28 cellular contexts compared by ENCODE assay signal in genomic region chr6:69693749-69694148, GRCh38.
A peak's percentile ranks its signal among the peaks of the same experiment; 100 is the strongest.
DNase-seq lines count a peak whose midpoint lies in the region; ATAC-seq, FAIRE-seq and TF ChIP-seq lines count a peak whose summit lies in the region.
"Had no signal": no experiment of that assay in that cellular context is flagged by ENCODE, and none has a peak within 500 bp of the region (broad histone marks: within the 10 kb centered on the region; RNA-seq: fewer than 3 reads in every experiment).

No MANE protein-coding gene starts in this region.

- H3K9me2 ChIP-seq in GM23248 (ENCODE audit: insufficient read depth) = no peaks in the 10 kb centered on the region; the same call in 1 of the 2 replicates

- H3F3A ChIP-seq in GM23248 (ENCODE audit: insufficient read depth) = peaks cover 7% of the 10 kb centered on the region; the same call in 1 of the 2 replicates

- H3K27ac ChIP-seq in GM23248 (no peak overlapping the region), HepG2 (ENCODE audit: extremely low read length, insufficient read depth, low read length) (no peak overlapping the region)
- H3K27ac ChIP-seq: coronary artery, lower lobe of right lung, upper lobe of right lung had no signal

- intact Hi-C loops in HepG2 (cut with micrococcal nuclease; ENCODE audit: unreplicated experiment) = no loop called here

- H3K9ac ChIP-seq in GM23248 (no peak overlapping the region), HepG2 (ENCODE audit: insufficient read depth, low read depth, low read length) (no peak overlapping the region)

- H3K27me3 ChIP-seq in GM23248 (replicated peaks; ENCODE audit: insufficient read depth) (no peaks in the 10 kb centered on the region), HepG2 (ENCODE audit: control insufficient read depth in 1 of 2, insufficient read depth in 2 of 2, low read length in 2 of 2) (no peaks in the 10 kb centered on the region)
- H3K27me3 ChIP-seq: upper lobe of right lung had no signal

- DNase-seq in GM23248 (peak; percentile 46), choroid plexus epithelial cell (ENCODE audit: low read depth) (peak; percentile 47), frontal cortex (ENCODE audit: low spot score in 2 of 2) (no peak), stromal cell of bone marrow (ENCODE audit: low read depth) (peak; percentile 13), HepG2 (ENCODE audit: low spot score) (no peak)
- DNase-seq in stimulated activated naive CD8-positive, alpha-beta T cell treated with anti-CD3 and anti-CD28 coated beads, Interleukin-15, Interleukin-2, amounts not matched to agents 100 U/mL and 50 U/mL, for 24 hours = no peak
- DNase-seq: activated CD4-positive, alpha-beta T cell treated with anti-CD3 and anti-CD28 coated beads, Interleukin-2, amount 10 ng/mL, durations not matched to agents 7 days and 5 days; activated naive CD4-positive, alpha-beta T cell treated with anti-CD3 and anti-CD28 coated beads for 36 hours; amygdala; CD4-positive, CD25-positive, alpha-beta regulatory T cell; effector memory CD8-positive, alpha-beta T cell; glutamatergic neuron; lower lobe of right lung; mucosa of descending colon; NCI-H1105 treated with DMSO at 0.1 percent for 48 hours; NCI-H2029; NCI-H526 treated with DMSO at 0.1 percent for 48 hours; retina; SHP77; stimulated activated CD4-positive, alpha-beta T cell treated with anti-CD3 and anti-CD28 coated beads, Interleukin-4, amount 100 ng/mL, for 1 hour; SW 1271; T1000; upper lobe of right lung had no signal

- TF ChIP-seq CTCF in choroid plexus epithelial cell (conservative IDR thresholded peaks at IDR 0.05; ENCODE audit: low read depth, low read length) (no peak), HepG2 (CRISPR knock-in tag; IDR thresholded peaks at IDR 0.05) (no peak)

- H3K4me3 ChIP-seq in GM23248 (no peak overlapping the region), choroid plexus epithelial cell (ENCODE audit: low read depth, low read length) (no peak overlapping the region), HepG2 (replicated peaks in 1 of 3; ENCODE audit: insufficient read depth in 1 of 3, low read depth in 2 of 3, low read length in 3 of 3) (no peak overlapping the region)
- H3K4me3 ChIP-seq: coronary artery, GM23338, lower lobe of right lung, mucosa of descending colon, upper lobe of right lung had no signal

- in situ Hi-C loops in GM23248 (cut with MboI) = no loop called here
- in situ Hi-C loops in HepG2 (cut with HindIII; ENCODE audit: extremely low pct_ligation_motif_present, low pct_unique_long_range_greater_than_20kb) = no loop called here

- no peak for TF ChIP-seq POLR2A in HepG2 (IDR thresholded peaks at IDR 0.05; ENCODE audit: insufficient read depth in 1 of 2, low read depth in 2 of 2, low read length in 2 of 2)

- no peaks in the 10 kb centered on the region for H3K9me3 ChIP-seq in GM23248 (ENCODE audit: low read depth)
- no peaks in the 10 kb centered on the region for H3K9me3 ChIP-seq in HepG2 (ENCODE audit: low read length)
- H3K9me3 ChIP-seq: lower lobe of right lung, mucosa of descending colon, upper lobe of right lung had no signal

- BruUV-seq in HepG2 (replicated peaks; lab: Mats Ljungman, UMichigan) = no TSS peak

- POLR2A ChIA-PET in HepG2 (lab: Yijun Ruan, JAX) = no interaction called here

- peak; percentile 77 for FAIRE-seq in frontal cortex (lab: Jason Lieb, UNC)
- FAIRE-seq in HepG2 (lab: Jason Lieb, UNC) = no peak

- no peaks in the 10 kb centered on the region for H3K79me2 ChIP-seq in GM23248 (ENCODE audit: insufficient read depth)
- H3K79me2 ChIP-seq in HepG2 (ENCODE audit: insufficient read depth, low read length) = no peaks in the 10 kb centered on the region

- H3K4me2 ChIP-seq in GM23248 (ENCODE audit: unreplicated experiment) (no peak overlapping the region), HepG2 (ENCODE audit: low read depth, low read length) (no peak overlapping the region)
- H3K4me2 ChIP-seq: GM23338 had no signal

- TF ChIP-seq RAD21 in HepG2 (CRISPR knock-in tag; IDR thresholded peaks at IDR 0.05) = no peak

- peaks cover 16% of the 10 kb centered on the region for H3K4me1 ChIP-seq in GM23248 (ENCODE audit: insufficient read depth)
- H3K4me1 ChIP-seq in HepG2 (ENCODE audit: insufficient read depth, low read length) = peaks cover 5% of the 10 kb centered on the region
- H3K4me1 ChIP-seq: lower lobe of right lung, upper lobe of right lung had no signal

- CTCF ChIA-PET in HepG2 (lab: Yijun Ruan, JAX; ENCODE audit: low intra/inter-chr PET ratio, low total read pairs) = no interaction called here

- H2AFZ ChIP-seq in GM23248 (no peak overlapping the region), HepG2 (ENCODE audit: low read length) (no peak overlapping the region)
- H2AFZ ChIP-seq: GM23338 had no signal

- no peak for TF ChIP-seq EP300 in HepG2 (IDR thresholded peaks at IDR 0.05; ENCODE audit: low read depth in 2 of 2, low read length in 2 of 2)
- no peak for TF ChIP-seq EP300 in HepG2 (CRISPR knock-in tag; IDR thresholded peaks at IDR 0.05; ENCODE audit: borderline replicate concordance)

- H3K36me3 ChIP-seq in GM23248 (ENCODE audit: low read depth) (0 out of 2 replicates have a peak, but pooled peaks cover 2% of the 10 kb centered on the region), HepG2 (replicated peaks in 1 of 2; ENCODE audit: control insufficient read depth in 1 of 2, insufficient read depth in 2 of 2, low read length in 2 of 2) (no peaks in the 10 kb centered on the region)

- H4K20me1 ChIP-seq in GM23248 (ENCODE audit: insufficient read depth) = no peaks in the 10 kb centered on the region
- H4K20me1 ChIP-seq in HepG2 (ENCODE audit: insufficient read depth, low read length) = no peaks in the 10 kb centered on the region

- no peak for ATAC-seq in stimulated activated naive CD8-positive, alpha-beta T cell treated with anti-CD3 and anti-CD28 coated beads, Interleukin-15, Interleukin-2, amounts not matched to agents 100 U/mL and 50 U/mL, for 24 hours
- ATAC-seq in GM18870 (IDR thresholded peaks at IDR 0.05; ENCODE audit: unreplicated experiment) (no peak), HepG2 (no peak)
- ATAC-seq: effector memory CD8-positive, alpha-beta T cell; GM23338; lower lobe of right lung; mucosa of descending colon; natural killer cell treated with Interleukin-12 subunit alpha and Interleukin-12 subunit beta and Interleukin-15 and Interleukin-18, amount 100 ng/mL, for 72 hours; upper lobe of right lung; WTC11 had no signal

TF ChIP-seq in HepG2, 621 proteins besides CTCF, POLR2A, EP300 and RAD21 (continues in another document):
- TF ChIP-seq ZNF652 (CRISPR knock-in tag; IDR thresholded peaks at IDR 0.05; ENCODE audit: borderline replicate concordance, low read depth) (no peak), ZBTB39 (CRISPR knock-in tag; IDR thresholded peaks at IDR 0.05) (no peak), NFE2L2 (IDR thresholded peaks at IDR 0.05; ENCODE audit: low read length) (no peak), TBL1XR1 (IDR thresholded peaks at IDR 0.05; ENCODE audit: borderline replicate concordance, low read length, partially characterized antibody) (no peak), GATAD2A (CRISPR knock-in tag; IDR thresholded peaks at IDR 0.05) (no peak), TP53 (CRISPR knock-in tag; conservative IDR thresholded peaks at IDR 0.05) (no peak), ZNF800 (CRISPR knock-in tag; IDR thresholded peaks at IDR 0.05) (no peak), ZFP37 (CRISPR knock-in tag; IDR thresholded peaks at IDR 0.05; ENCODE audit: borderline replicate concordance) (no peak), ETS1 (CRISPR knock-in tag; IDR thresholded peaks at IDR 0.05) (no peak), PAWR (CRISPR knock-in tag; IDR thresholded peaks at IDR 0.05; ENCODE audit: borderline replicate concordance) (no peak), HOXA9 (CRISPR knock-in tag; IDR thresholded peaks at IDR 0.05; ENCODE audit: borderline replicate concordance) (no peak), ATAD3A (CRISPR knock-in tag; IDR thresholded peaks at IDR 0.05) (no peak)

Comparison
In these comparisons a context has a peak if more than half of its experiments do, and no peak if none do; other contexts are left out.
1. DNase-seq: peak in GM23248 (single experiment), choroid plexus epithelial cell (single experiment) and stromal cell of bone marrow (single experiment); none in frontal cortex (0 of 2), stimulated activated naive CD8-positive, alpha-beta T cell treated with anti-CD3 and anti-CD28 coated beads, Interleukin-15, Interleukin-2, amounts not matched to agents 100 U/mL and 50 U/mL, for 24 hours (single experiment) and HepG2 (single experiment).